19 cellular contexts compared by ENCODE assay signal in genomic region chr4:10083861-10084641, GRCh38. TPM values are rescaled to one million over a fixed set of nuclear protein-coding genes. Genes with fewer than 3 reads are reported as not detected.
DNase-seq lines count a peak whose midpoint lies in the region; ATAC-seq, FAIRE-seq and TF ChIP-seq lines count a peak whose summit lies in the region.
"Had no signal": no experiment of that assay in that cellular context is flagged by ENCODE, and none has a peak within 500 bp of the region (broad histone marks: within the 10 kb centered on the region; RNA-seq: fewer than 3 reads in every experiment).

No MANE protein-coding gene starts in this region.

- POLR2A ChIA-PET in activated CD8-positive, alpha-beta T cell treated with anti-CD3 and anti-CD28 coated beads for 36 hours (lab: Charles Lee), result interaction anchor here (0.6 to 18.7 kb wide), 5 partner anchors 11 to 46 kb away, joined by 3 to 403 read pairs (median 4); partner anchors contain the start of gene WDR1
- POLR2A ChIA-PET in activated CD8-positive, alpha-beta T cell treated with anti-CD3 and anti-CD28 coated beads, Interleukin-2, amount 10 ng/mL, durations not matched to agents 7 days and 5 days (lab: Charles Lee), result interaction anchor here (1.6 kb wide), 2 partner anchors 11 to 13 kb away, joined by 3 to 4 read pairs; no protein-coding TSS in a partner anchor
- POLR2A ChIA-PET in K562 (lab: Yijun Ruan, JAX), result interaction anchor here (0.5 to 1.4 kb wide), 3 partner anchors 23 to 36 kb away, joined by 3 to 5 read pairs (median 4); no protein-coding TSS in a partner anchor
- POLR2A ChIA-PET in HepG2 (lab: Yijun Ruan, JAX), result no interaction called here

- in situ Hi-C loops in K562 (cut with MboI) (no loop called here), HepG2 (cut with HindIII; ENCODE audit: extremely low pct_ligation_motif_present, low pct_unique_long_range_greater_than_20kb) (no loop called here)

- H3K9ac ChIP-seq in K562 (ENCODE audit: insufficient read depth in 1 of 2, low read depth in 2 of 2, low read length in 2 of 2) (no peak overlapping the region), HepG2 (ENCODE audit: insufficient read depth, low read depth, low read length) (no peak overlapping the region), trophoblast cell (ENCODE audit: low read length) (no peak overlapping the region)

- H2BK120ac ChIP-seq in trophoblast cell (ENCODE audit: insufficient read depth, low read length, poor library complexity), result no peak overlapping the region

- BruUV-seq in K562 (replicated peaks; lab: Mats Ljungman, UMichigan) (no TSS peak), HepG2 (replicated peaks; lab: Mats Ljungman, UMichigan) (no TSS peak)

- peaks cover 4% of the 10 kb centered on the region for H3K9me1 ChIP-seq in K562 (ENCODE audit: control insufficient read depth, insufficient read depth, low read length)

- no peak overlapping the region for H2BK5ac ChIP-seq in trophoblast cell (ENCODE audit: low read depth, low read length, poor library complexity)

- no peak for ATAC-seq in activated CD8-positive, alpha-beta T cell treated with anti-CD3 and anti-CD28 coated beads for 36 hours
- ATAC-seq in activated CD8-positive, alpha-beta T cell treated with anti-CD3 and anti-CD28 coated beads, Interleukin-2, amount 10 ng/mL, durations not matched to agents 7 days and 5 days, result no peak
- ATAC-seq in K562, result no peak
- no peak for ATAC-seq in HepG2
- ATAC-seq in stimulated activated effector memory CD8-positive, alpha-beta T cell treated with anti-CD3 and anti-CD28 coated beads, Interleukin-12 subunit alpha, Interleukin-12 subunit beta, amount 100 ng/mL, for 72 hours, result no peak
- ATAC-seq in GM18858 (IDR thresholded peaks at IDR 0.05; ENCODE audit: unreplicated experiment), result no peak
- ATAC-seq: A549 had no signal

- H3K14ac ChIP-seq in trophoblast cell (ENCODE audit: low read length), result no peak overlapping the region

- no peak overlapping the region for H2AK5ac ChIP-seq in trophoblast cell (ENCODE audit: low read length)

- no peaks in the 10 kb centered on the region for H3K79me1 ChIP-seq in trophoblast cell (ENCODE audit: low read length)

- no peak for FAIRE-seq in K562 (lab: Jason Lieb, UNC)
- no peak for FAIRE-seq in HepG2 (lab: Jason Lieb, UNC)
- FAIRE-seq: A549, frontal cortex had no signal

- H3K36me3 Mint-ChIP-seq in activated CD8-positive, alpha-beta T cell treated with anti-CD3 and anti-CD28 coated beads for 36 hours (ENCODE audit: low read depth), result peaks cover 60% of the 10 kb centered on the region
- H3K36me3 Mint-ChIP-seq in activated CD8-positive, alpha-beta T cell treated with anti-CD3 and anti-CD28 coated beads, Interleukin-2, amount 10 ng/mL, durations not matched to agents 7 days and 5 days (ENCODE audit: low read depth), result peaks cover 76% of the 10 kb centered on the region
- H3K36me3 Mint-ChIP-seq in stimulated activated effector memory CD8-positive, alpha-beta T cell treated with anti-CD3 and anti-CD28 coated beads, Interleukin-12 subunit alpha, Interleukin-12 subunit beta, amount 100 ng/mL, for 72 hours, result peaks cover 100% of the 10 kb centered on the region

- no peak for TF ChIP-seq CTCF in activated CD8-positive, alpha-beta T cell treated with anti-CD3 and anti-CD28 coated beads for 36 hours (IDR thresholded peaks at IDR 0.05)
- no peak for TF ChIP-seq CTCF in K562 (IDR thresholded peaks at IDR 0.05 in 2 of 3, conservative IDR thresholded peaks at IDR 0.05 in 1 of 3; ENCODE audit: insufficient read depth in 2 of 3, low read depth in 1 of 3, low read length in 3 of 3)
- no peak for TF ChIP-seq CTCF in HepG2 (CRISPR knock-in tag; IDR thresholded peaks at IDR 0.05)

- H3K27me3 Mint-ChIP-seq in activated CD8-positive, alpha-beta T cell treated with anti-CD3 and anti-CD28 coated beads for 36 hours, result no peaks in the 10 kb centered on the region
- no peaks in the 10 kb centered on the region for H3K27me3 Mint-ChIP-seq in activated CD8-positive, alpha-beta T cell treated with anti-CD3 and anti-CD28 coated beads, Interleukin-2, amount 10 ng/mL, durations not matched to agents 7 days and 5 days (ENCODE audit: low read depth)
- H3K27me3 Mint-ChIP-seq: CD8-positive, alpha-beta memory T cell had no signal

- H3K4me3 ChIP-seq in K562, result no peak overlapping the region
- no peak overlapping the region for H3K4me3 ChIP-seq in HepG2 (replicated peaks in 1 of 3; ENCODE audit: insufficient read depth in 1 of 3, low read depth in 2 of 3, low read length in 3 of 3)
- H3K4me3 ChIP-seq in trophoblast cell (ENCODE audit: low read depth, low read length), result no peak overlapping the region
- H3K4me3 ChIP-seq: A549 had no signal

- no peak overlapping the region for H3K4me2 ChIP-seq in K562 (ENCODE audit: insufficient read depth, low read length)
- H3K4me2 ChIP-seq in HepG2 (ENCODE audit: low read depth, low read length), result no peak overlapping the region
- no peak overlapping the region for H3K4me2 ChIP-seq in trophoblast cell (ENCODE audit: low read length)
- H3K4me2 ChIP-seq: A549 had no signal

- intact Hi-C loops in activated CD8-positive, alpha-beta T cell treated with anti-CD3 and anti-CD28 coated beads for 36 hours (cut with micrococcal nuclease), result no loop called here
- intact Hi-C loops in K562 (cut with micrococcal nuclease), result no loop called here
- intact Hi-C loops in HepG2 (cut with micrococcal nuclease; ENCODE audit: unreplicated experiment), result no loop called here

- TF ChIP-seq POLR2A in K562 (conservative IDR thresholded peaks at IDR 0.05), result no peak
- TF ChIP-seq POLR2A in HepG2 (IDR thresholded peaks at IDR 0.05; ENCODE audit: insufficient read depth in 1 of 2, low read depth in 2 of 2, low read length in 2 of 2), result no peak

- H3K79me2 ChIP-seq in K562 (ENCODE audit: control insufficient read depth, insufficient read depth, low read length) (no peaks in the 10 kb centered on the region), HepG2 (ENCODE audit: insufficient read depth, low read length) (no peaks in the 10 kb centered on the region), trophoblast cell (ENCODE audit: control insufficient read depth, insufficient read depth, low read length, poor library complexity) (no peaks in the 10 kb centered on the region)

- H4K20me1 ChIP-seq in K562 (replicated peaks; ENCODE audit: control insufficient read depth, insufficient read depth, low read length) (peaks cover 3% of the 10 kb centered on the region; the same call in 1 of the 2 replicates), HepG2 (ENCODE audit: insufficient read depth, low read length) (peaks cover 5% of the 10 kb centered on the region; the same call in 1 of the 2 replicates)

- DNase-seq in activated CD8-positive, alpha-beta T cell treated with anti-CD3 and anti-CD28 coated beads for 36 hours, result peak; percentile 0
- DNase-seq in activated CD8-positive, alpha-beta T cell treated with anti-CD3 and anti-CD28 coated beads, Interleukin-2, amount 10 ng/mL, durations not matched to agents 7 days and 5 days, result no peak
- DNase-seq in K562 (ENCODE audit: extremely low read depth in 1 of 4, low spot score in 3 of 4) (no peak), HepG2 (ENCODE audit: low spot score) (no peak), trophoblast cell (no peak), SW480 (ENCODE audit: low spot score) (no peak)
- no peak for DNase-seq in stimulated activated effector memory CD8-positive, alpha-beta T cell treated with anti-CD3 and anti-CD28 coated beads, Interleukin-12 subunit alpha, Interleukin-12 subunit beta, amount 100 ng/mL, for 72 hours (ENCODE audit: low spot score in 2 of 2)
- DNase-seq: activated CD4-positive, alpha-beta T cell treated with anti-CD3 and anti-CD28 coated beads, Interleukin-2, amount 50 U/mL, for 1 hour; activated gamma-delta T cell treated with Interleukin-2 at 50 U/mL for 16 hours; immature natural killer cell; MV-4-11; NCI-H2107; stimulated activated CD4-positive, alpha-beta T cell treated with anti-CD3 and anti-CD28 coated beads, Interleukin-2, amount 100 ng/mL, for 24 hours; T-helper 9 cell had no signal

- no peak overlapping the region for H3K18ac ChIP-seq in trophoblast cell (ENCODE audit: low read length)

- H3K23ac ChIP-seq in trophoblast cell (ENCODE audit: low read length), result no peak overlapping the region

- H3K4me1 Mint-ChIP-seq in activated CD8-positive, alpha-beta T cell treated with anti-CD3 and anti-CD28 coated beads for 36 hours (ENCODE audit: low read depth), result no peaks in the 10 kb centered on the region
- H3K4me1 Mint-ChIP-seq in activated CD8-positive, alpha-beta T cell treated with anti-CD3 and anti-CD28 coated beads, Interleukin-2, amount 10 ng/mL, durations not matched to agents 7 days and 5 days (ENCODE audit: low read depth), result no peaks in the 10 kb centered on the region
- peaks cover 9% of the 10 kb centered on the region for H3K4me1 Mint-ChIP-seq in stimulated activated effector memory CD8-positive, alpha-beta T cell treated with anti-CD3 and anti-CD28 coated beads, Interleukin-12 subunit alpha, Interleukin-12 subunit beta, amount 100 ng/mL, for 72 hours
- H3K4me1 Mint-ChIP-seq: mesothelial cell of epicardium had no signal

- H3K4me3 Mint-ChIP-seq in activated CD8-positive, alpha-beta T cell treated with anti-CD3 and anti-CD28 coated beads for 36 hours, result no peak overlapping the region
- H3K4me3 Mint-ChIP-seq in activated CD8-positive, alpha-beta T cell treated with anti-CD3 and anti-CD28 coated beads, Interleukin-2, amount 10 ng/mL, durations not matched to agents 7 days and 5 days, result no peak overlapping the region
- no peak overlapping the region for H3K4me3 Mint-ChIP-seq in stimulated activated effector memory CD8-positive, alpha-beta T cell treated with anti-CD3 and anti-CD28 coated beads, Interleukin-12 subunit alpha, Interleukin-12 subunit beta, amount 100 ng/mL, for 72 hours
- H3K4me3 Mint-ChIP-seq: CD8-positive, alpha-beta memory T cell; immature natural killer cell; mesothelial cell of epicardium had no signal

- H4K91ac ChIP-seq in trophoblast cell (ENCODE audit: low read depth, low read length), result no peak overlapping the region

- H2BK12ac ChIP-seq in trophoblast cell (ENCODE audit: low read length), result no peak overlapping the region

- no peak overlapping the region for H2AFZ ChIP-seq in K562 (ENCODE audit: low read depth, low read length)
- H2AFZ ChIP-seq in HepG2 (ENCODE audit: low read length), result no peak overlapping the region
- H2AFZ ChIP-seq in trophoblast cell (ENCODE audit: insufficient read depth, low read length, poor library complexity), result no peak overlapping the region

- no peak overlapping the region for H3K27ac Mint-ChIP-seq in activated CD8-positive, alpha-beta T cell treated with anti-CD3 and anti-CD28 coated beads for 36 hours
- H3K27ac Mint-ChIP-seq in activated CD8-positive, alpha-beta T cell treated with anti-CD3 and anti-CD28 coated beads, Interleukin-2, amount 10 ng/mL, durations not matched to agents 7 days and 5 days, result no peak overlapping the region
- peak overlapping the region; percentile 71 for H3K27ac Mint-ChIP-seq in stimulated activated effector memory CD8-positive, alpha-beta T cell treated with anti-CD3 and anti-CD28 coated beads, Interleukin-12 subunit alpha, Interleukin-12 subunit beta, amount 100 ng/mL, for 72 hours

- H3K9me3 ChIP-seq in K562 (replicated peaks; ENCODE audit: control insufficient read depth, insufficient read depth, low read depth, low read length) (no peaks in the 10 kb centered on the region), HepG2 (ENCODE audit: low read length) (no peaks in the 10 kb centered on the region), trophoblast cell (ENCODE audit: insufficient read depth, low read depth, low read length) (no peaks in the 10 kb centered on the region)
- H3K9me3 ChIP-seq: A549 had no signal

- peaks cover 99% of the 10 kb centered on the region; the same call in 2 of the 3 replicates for H3K36me3 ChIP-seq in K562 (ENCODE audit: control insufficient read depth, insufficient read depth, low read length)
- peaks cover 74 to 98% of the 10 kb centered on the region in 2 experiments for H3K36me3 ChIP-seq in HepG2 (replicated peaks in 1 of 2; ENCODE audit: control insufficient read depth in 1 of 2, insufficient read depth in 2 of 2, low read length in 2 of 2)
- peaks cover 96 to 98% of the 10 kb centered on the region in 2 experiments for H3K36me3 ChIP-seq in trophoblast cell (ENCODE audit: control insufficient read depth in 1 of 2, insufficient read depth in 2 of 2, low read length in 2 of 2)

- CTCF ChIA-PET in activated CD8-positive, alpha-beta T cell treated with anti-CD3 and anti-CD28 coated beads for 36 hours (lab: Charles Lee), result no interaction called here
- CTCF ChIA-PET in activated CD8-positive, alpha-beta T cell treated with anti-CD3 and anti-CD28 coated beads, Interleukin-2, amount 10 ng/mL, durations not matched to agents 7 days and 5 days (lab: Charles Lee), result no interaction called here
- CTCF ChIA-PET in K562 (lab: Yijun Ruan, JAX; ENCODE audit: low intra/inter-chr PET ratio), result no interaction called here
- CTCF ChIA-PET in HepG2 (lab: Yijun Ruan, JAX; ENCODE audit: low intra/inter-chr PET ratio, low total read pairs), result no interaction called here

- no peak overlapping the region for H4K8ac ChIP-seq in trophoblast cell (ENCODE audit: low read depth, low read length)

- H3K27ac ChIP-seq in K562 (ENCODE audit: extremely low read depth, low read depth, low read length) (no peak overlapping the region), HepG2 (ENCODE audit: extremely low read length, insufficient read depth, low read length) (no peak overlapping the region), trophoblast cell (ENCODE audit: low read depth, low read length) (no peak overlapping the region)
- H3K27ac ChIP-seq: A549 had no signal

- TF ChIP-seq EP300 in K562 (IDR thresholded peaks at IDR 0.05; ENCODE audit: low read length) (no peak), HepG2 (IDR thresholded peaks at IDR 0.05; ENCODE audit: low read depth in 2 of 2, low read length in 2 of 2) (no peak), HepG2 (CRISPR knock-in tag; IDR thresholded peaks at IDR 0.05; ENCODE audit: borderline replicate concordance) (no peak)

- H3K9me3 Mint-ChIP-seq in activated CD8-positive, alpha-beta T cell treated with anti-CD3 and anti-CD28 coated beads for 36 hours, result no peaks in the 10 kb centered on the region
- no peaks in the 10 kb centered on the region for H3K9me3 Mint-ChIP-seq in activated CD8-positive, alpha-beta T cell treated with anti-CD3 and anti-CD28 coated beads, Interleukin-2, amount 10 ng/mL, durations not matched to agents 7 days and 5 days (ENCODE audit: insufficient read depth)
- H3K9me3 Mint-ChIP-seq in stimulated activated effector memory CD8-positive, alpha-beta T cell treated with anti-CD3 and anti-CD28 coated beads, Interleukin-12 subunit alpha, Interleukin-12 subunit beta, amount 100 ng/mL, for 72 hours, result no peaks in the 10 kb centered on the region
- H3K9me3 Mint-ChIP-seq: CD8-positive, alpha-beta memory T cell; immature natural killer cell; mesothelial cell of epicardium had no signal

- no peaks in the 10 kb centered on the region for H3K27me3 ChIP-seq in K562 (ENCODE audit: control insufficient read depth in 2 of 2, insufficient read depth in 2 of 2, low read length in 2 of 2)
- no peaks in the 10 kb centered on the region for H3K27me3 ChIP-seq in HepG2 (ENCODE audit: control insufficient read depth in 1 of 2, insufficient read depth in 2 of 2, low read length in 2 of 2)
- H3K27me3 ChIP-seq in trophoblast cell (ENCODE audit: insufficient read depth, low read length), result no peaks in the 10 kb centered on the region

- TF ChIP-seq RAD21 in K562 (CRISPR knock-in tag; conservative IDR thresholded peaks at IDR 0.05 in 1 of 2, IDR thresholded peaks at IDR 0.05 in 1 of 2) (no peak), HepG2 (CRISPR knock-in tag; IDR thresholded peaks at IDR 0.05) (no peak)

- H3K4me1 ChIP-seq in K562 (replicated peaks in 1 of 2; ENCODE audit: control insufficient read depth in 2 of 2, insufficient read depth in 2 of 2, low read length in 2 of 2), result no peaks in the 10 kb centered on the region
- no peaks in the 10 kb centered on the region for H3K4me1 ChIP-seq in HepG2 (ENCODE audit: insufficient read depth, low read length)
- H3K4me1 ChIP-seq in trophoblast cell (ENCODE audit: control insufficient read depth in 1 of 2, insufficient read depth in 2 of 2, low read length in 2 of 2), result no peaks in the 10 kb centered on the region
- H3K4me1 ChIP-seq: A549 had no signal

- no peak overlapping the region for H4K12ac ChIP-seq in trophoblast cell (ENCODE audit: low read depth, low read length)

- WGBS in K562 (ENCODE audit: insufficient coverage, low coverage, missing lambda C conversion rate), result 92% methylated on average over 23 of the region's 23 CpGs
- 98% methylated on average over 8 of the region's 23 CpGs for WGBS in HepG2 (ENCODE audit: low lambda C conversion rate)
- WGBS in trophoblast cell (ENCODE audit: extremely low coverage, insufficient coverage, insufficient read length), result no CpG with 5 or more reads among the region's 23 CpGs

- H3K4ac ChIP-seq in trophoblast cell (ENCODE audit: low read depth, low read length), result no peak overlapping the region

RNA-seq across cellular contexts. Expression of gene WDR1, which starts 32.5 kb away (rescaled TPM):
- 100 to 1,000 TPM; 390 to 393 TPM for total RNA-seq in activated CD8-positive, alpha-beta T cell treated with anti-CD3 and anti-CD28 coated beads for 36 hours
- total RNA-seq in activated CD8-positive, alpha-beta T cell treated with anti-CD3 and anti-CD28 coated beads, Interleukin-2, amount 10 ng/mL, durations not matched to agents 7 days and 5 days, result 100 to 1,000 TPM; 516 to 550 TPM
- total RNA-seq in K562 (2011; cell fraction: chromatin; rRNA removed; ENCODE audit: low replicate concordance), result 72.4 and 125 TPM in 2 replicates
- total RNA-seq in K562 (2011; cell fraction: nucleolus; rRNA removed), result 75.3 and 90.2 TPM in 2 replicates
- total RNA-seq in K562 (2011; cell fraction: nucleoplasm; rRNA removed), result 64.2 and 70.3 TPM in 2 replicates
- total RNA-seq in K562 (2014; rRNA removed) (151 and 154 TPM in 2 replicates), K562 (2014; rRNA removed; fragmentation: Illumina TruSeq; extraction: Trizol) (111 and 112 TPM in 2 replicates), K562 (2015; rRNA removed; fragmentation: Illumina TruSeq; extraction: Trizol) (120 and 124 TPM in 2 replicates), K562 (2021) (186 and 213 TPM in 2 replicates), HepG2 (2016; rRNA removed; fragmentation: Illumina TruSeq; extraction: Trizol) (106 and 120 TPM in 2 replicates)
- polyA plus RNA-seq in K562 (2011; rRNA removed) (140 and 186 TPM in 2 replicates), K562 (2014; fragmentation: Illumina TruSeq; extraction: Trizol) (139 and 149 TPM in 2 replicates), K562 (2014; fragmentation: Nextera tagmentation; extraction: Ambion mirVana) (10 to 100 TPM; 16.1 to 23.0 TPM), K562 (2014; rRNA removed) (120 and 125 TPM in 2 replicates), HepG2 (2011; rRNA removed) (198 and 199 TPM in 2 replicates)
- polyA plus RNA-seq in K562 (2011; cell fraction: cytosol; rRNA removed), result 176 and 298 TPM in 2 replicates
- 133 and 190 TPM in 2 replicates for polyA plus RNA-seq in K562 (2011; cell fraction: nucleus; rRNA removed)
- polyA plus RNA-seq in K562 (2012), result 144 and 177 TPM in 2 replicates
- 188 and 256 TPM in 2 replicates for polyA minus RNA-seq in K562 (2011; rRNA and poly(A)+ RNA removed)
- polyA minus RNA-seq in K562 (2011; cell fraction: cytosol; rRNA and poly(A)+ RNA removed), result 111 and 132 TPM in 2 replicates
- 53.7 and 56.2 TPM in 2 replicates for polyA minus RNA-seq in K562 (2011; cell fraction: nucleus; rRNA and poly(A)+ RNA removed)
- total RNA-seq in HepG2 (2016; cell fraction: cytosol; rRNA removed; fragmentation: Illumina TruSeq; extraction: Trizol; ENCODE audit: low read depth), result 50.7 and 51.7 TPM in 2 replicates
- 98.1 and 109 TPM in 2 replicates for total RNA-seq in HepG2 (2016; cell fraction: insoluble cytoplasmic fraction; rRNA removed; fragmentation: Illumina TruSeq; extraction: Trizol)
- total RNA-seq in HepG2 (2016; cell fraction: membrane; rRNA removed; fragmentation: Illumina TruSeq; extraction: Trizol), result 54.9 and 56.0 TPM in 2 replicates
- total RNA-seq in HepG2 (2016; cell fraction: nucleus; rRNA removed; fragmentation: Illumina TruSeq; extraction: Trizol), result 57.3 and 65.4 TPM in 2 replicates
- polyA plus RNA-seq in HepG2 (2011; cell fraction: cytosol; rRNA removed), result 187 and 226 TPM in 2 replicates
- polyA plus RNA-seq in HepG2 (2011; cell fraction: nucleus; rRNA removed), result 166 and 177 TPM in 2 replicates
- polyA plus RNA-seq in HepG2 (2012), result 117 and 122 TPM in 2 replicates
- polyA plus RNA-seq in HepG2 (2016; cell fraction: cytosol; fragmentation: Illumina TruSeq; extraction: Trizol; ENCODE audit: low read depth), result 33.9 and 35.4 TPM in 2 replicates
- polyA plus RNA-seq in HepG2 (2016; cell fraction: insoluble cytoplasmic fraction; fragmentation: Illumina TruSeq; extraction: Trizol; ENCODE audit: low read depth), result 136 and 179 TPM in 2 replicates
- polyA plus RNA-seq in HepG2 (2016; cell fraction: membrane; fragmentation: Illumina TruSeq; extraction: Trizol; ENCODE audit: low read depth), result 47.7 and 51.7 TPM in 2 replicates
- polyA plus RNA-seq in HepG2 (2016; cell fraction: nucleus; fragmentation: Illumina TruSeq; extraction: Trizol; ENCODE audit: insufficient read depth, low read depth), result 118 and 124 TPM in 2 replicates
- 149 and 296 TPM in 2 replicates for polyA minus RNA-seq in HepG2 (2011; rRNA and poly(A)+ RNA removed; ENCODE audit: low replicate concordance)
- polyA minus RNA-seq in HepG2 (2011; cell fraction: cytosol; rRNA and poly(A)+ RNA removed), result 111 and 136 TPM in 2 replicates
- polyA minus RNA-seq in HepG2 (2011; cell fraction: nucleus; rRNA and poly(A)+ RNA removed), result 82.2 and 96.2 TPM in 2 replicates
- 349 and 360 TPM in 2 replicates for polyA plus RNA-seq in trophoblast cell (2013)
